8 cellular contexts compared by ENCODE assay signal in the genomic region with DNA sequence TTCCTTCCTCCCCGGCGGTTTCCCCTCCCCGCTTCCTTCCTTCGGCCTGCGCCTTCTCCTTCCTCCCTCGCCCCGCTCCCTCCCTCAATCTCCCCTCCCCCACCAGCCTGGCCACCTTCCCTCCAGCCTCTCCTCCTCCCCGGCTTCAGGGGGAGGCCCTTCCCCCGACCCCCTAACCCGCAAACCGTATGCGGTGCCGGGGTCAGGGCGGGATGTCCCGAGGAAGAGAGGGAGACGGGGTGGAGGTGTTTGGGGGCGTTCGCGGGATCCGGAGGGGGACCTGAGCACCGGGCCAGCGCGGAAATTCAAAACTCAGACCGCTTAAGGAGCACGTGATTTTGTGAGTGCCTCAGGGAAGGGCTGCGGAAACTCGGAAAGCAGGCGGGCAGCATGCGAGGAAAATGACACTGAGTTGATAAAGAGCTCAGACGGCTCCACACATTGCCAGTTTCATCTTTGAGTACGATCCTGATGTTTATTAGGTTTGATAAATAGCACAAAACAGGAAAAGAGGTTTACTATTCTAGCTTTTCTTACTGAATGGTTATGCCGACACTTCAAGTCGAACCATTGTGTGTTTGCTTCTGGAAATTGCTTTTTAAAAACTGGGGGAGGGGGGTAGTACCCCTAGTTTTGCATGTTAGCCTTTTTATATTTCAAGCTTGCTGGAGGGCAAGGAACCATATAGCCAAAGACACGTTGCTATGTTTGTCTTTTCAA. TPM values are rescaled to one million over a fixed set of nuclear protein-coding genes. Genes with fewer than 3 reads are reported as not detected.
DNase-seq lines count a peak whose midpoint lies in the region; ATAC-seq, FAIRE-seq and TF ChIP-seq lines count a peak whose summit lies in the region.

No MANE protein-coding gene starts in this region.

- H3K4me2 ChIP-seq in A549: peak overlapping the region; percentile 100

- ATAC-seq in A549: no peak; a peak in 1 of 6 replicates
- no peak for ATAC-seq in naive thymus-derived CD4-positive, alpha-beta T cell

- peak overlapping the region in 8 of 9 donors; percentile 60 to 94 (median 82) for H3K27ac Mint-ChIP-seq in naive thymus-derived CD4-positive, alpha-beta T cell

- no peaks in the 10 kb centered on the region for H3K9me3 ChIP-seq in A549
- no peaks in the 10 kb centered on the region for H3K9me3 ChIP-seq in naive thymus-derived CD4-positive, alpha-beta T cell (ENCODE audit: control insufficient read depth in 2 of 3, low read length in 3 of 3)

- no peak for TF ChIP-seq EP300 in A549 (IDR thresholded peaks at IDR 0.05)

- DNase-seq in A549 (ENCODE audit: low read depth in 1 of 2, low spot score in 1 of 2): peak; percentile 28 to 55
- DNase-seq in GM12891 (ENCODE audit: insufficient read length, low spot score): no peak
- DNase-seq in NCI-H226: peak; percentile 51
- peak; percentile 19 for DNase-seq in activated T-cell treated with anti-CD3 and anti-CD28 coated beads for 1 hour (ENCODE audit: low read depth)
- DNase-seq in erythroblast (lab: John Stamatoyannopoulos, UW): peak; percentile 45 to 50
- DNase-seq in naive thymus-derived CD4-positive, alpha-beta T cell: peak in 3 of 9 donors; percentile 19 to 29 (median 27)
- peak; percentile 49 for DNase-seq in urothelium cell line (ENCODE audit: low spot score)
- no peak for DNase-seq in putamen (ENCODE audit: low spot score)

- H3K4me1 Mint-ChIP-seq in naive thymus-derived CD4-positive, alpha-beta T cell: peaks cover 26 to 47% (median 40%) of the 10 kb centered on the region in 7 donors

- no peak for TF ChIP-seq RAD21 in A549 (conservative IDR thresholded peaks at IDR 0.05 in 1 of 2, IDR thresholded peaks at IDR 0.05 in 1 of 2)

- intact Hi-C loops in naive thymus-derived CD4-positive, alpha-beta T cell (cut with micrococcal nuclease): loop anchor here in 1 of 2 donors (2.0 to 10.0 kb wide), 3 partner anchors 41 to 943 kb away; a partner anchor contains a TSS

- H3K27me3 Mint-ChIP-seq in naive thymus-derived CD4-positive, alpha-beta T cell: peaks cover 0 to 76% (median 3%) of the 10 kb centered on the region in 5 donors

- FAIRE-seq in A549 (lab: Jason Lieb, UNC) (no peak), GM12891 (lab: Jason Lieb, UNC) (peak; percentile 51), urothelium cell line (lab: Jason Lieb, UNC) (no peak)

- WGBS in A549 (ENCODE audit: missing lambda C conversion rate): 11% methylated on average over 16 of the region's 34 CpGs

- H3K4me3 Mint-ChIP-seq in naive thymus-derived CD4-positive, alpha-beta T cell: peak overlapping the region; percentile 81 to 100 (median 88)

- TF ChIP-seq POLR2A in A549 (IDR thresholded peaks at IDR 0.05; ENCODE audit: low read length) (no peak), GM12891 (IDR thresholded peaks at IDR 0.05; ENCODE audit: low read depth, low read length) (no peak), erythroblast (IDR thresholded peaks at IDR 0.05; ENCODE audit: low read length) (no peak)

- H3K36me3 Mint-ChIP-seq in naive thymus-derived CD4-positive, alpha-beta T cell: peaks cover 0 to 8% (median 0%) of the 10 kb centered on the region in 5 donors

- peak overlapping the region; percentile 85 to 97 for H3K27ac ChIP-seq in A549
- peak overlapping the region; percentile 45 for H3K27ac ChIP-seq in naive thymus-derived CD4-positive, alpha-beta T cell (ENCODE audit: low read depth, low read length)

- peak overlapping the region; percentile 84 for H3K4me3 ChIP-seq in A549
- peak overlapping the region; percentile 58 for H3K4me3 ChIP-seq in naive thymus-derived CD4-positive, alpha-beta T cell (ENCODE audit: low read length)

- 0 out of 3 replicates have a peak, but pooled peaks cover 5% of the 10 kb centered on the region for H3K4me1 ChIP-seq in A549
- H3K4me1 ChIP-seq in naive thymus-derived CD4-positive, alpha-beta T cell (ENCODE audit: control insufficient read depth in 2 of 2, insufficient read depth in 2 of 2, low read length in 2 of 2): peaks cover 14 to 18% of the 10 kb centered on the region in 2 donors

- POLR2A ChIA-PET in A549 (lab: Yijun Ruan, JAX): interaction anchor here (0.6 to 2.0 kb wide), 6 partner anchors 13 to 1318 kb away, joined by 3 to 15 read pairs (median 4); a partner anchor contains a TSS
- POLR2A ChIA-PET in naive thymus-derived CD4-positive, alpha-beta T cell (lab: Charles Lee): interaction anchor here (0.6 to 2.2 kb wide), 7 partner anchors 17 to 506 kb away, joined by 3 to 13 read pairs (median 3); a partner anchor contains a TSS

- peaks cover 0 to 7% (median 0%) of the 10 kb centered on the region in 11 donors for H3K9me3 Mint-ChIP-seq in naive thymus-derived CD4-positive, alpha-beta T cell

- CTCF ChIA-PET in A549 (lab: Yijun Ruan, JAX): interaction anchor here (1.1 to 1.2 kb wide), 2 partner anchors 85 to 830 kb away, joined by 3 read pairs; no protein-coding TSS in a partner anchor
- CTCF ChIA-PET in naive thymus-derived CD4-positive, alpha-beta T cell (lab: Charles Lee): no interaction called here

- no peaks in the 10 kb centered on the region for H3K36me3 ChIP-seq in naive thymus-derived CD4-positive, alpha-beta T cell (ENCODE audit: control insufficient read depth in 2 of 3, insufficient read depth in 3 of 3, low read length in 3 of 3)

- TF ChIP-seq CTCF in A549 (IDR thresholded peaks at IDR 0.05): no peak

- H3K27me3 ChIP-seq in naive thymus-derived CD4-positive, alpha-beta T cell (ENCODE audit: control insufficient read depth in 2 of 2, insufficient read depth in 2 of 2, low read length in 2 of 2): no peaks in the 10 kb centered on the region

TF ChIP-seq in A549, 52 proteins besides CTCF, POLR2A, EP300 and RAD21 (continues in another document):
- no peak for TF ChIP-seq EHF (CRISPR knock-in tag; IDR thresholded peaks at IDR 0.05)
- no peak for TF ChIP-seq NFE2L2 (conservative IDR thresholded peaks at IDR 0.05; ENCODE audit: low read length)
- peak in 1 of 2 experiments; percentile 19; a peak in 2 of 5 replicates for TF ChIP-seq JUN (IDR thresholded peaks at IDR 0.05)
- no peak for TF ChIP-seq FOSB (CRISPR knock-in tag; IDR thresholded peaks at IDR 0.05)
- TF ChIP-seq HOXB5 (CRISPR knock-in tag; IDR thresholded peaks at IDR 0.05): no peak
- TF ChIP-seq, protein P1, sequence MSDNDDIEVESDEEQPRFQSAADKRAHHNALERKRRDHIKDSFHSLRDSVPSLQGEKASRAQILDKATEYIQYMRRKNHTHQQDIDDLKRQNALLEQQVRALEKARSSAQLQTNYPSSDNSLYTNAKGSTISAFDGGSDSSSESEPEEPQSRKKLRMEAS (IDR thresholded peaks at IDR 0.05): peak; percentile 78
- 0 out of 2 replicates have a peak, but pooled peaks have one; percentile 6 for TF ChIP-seq MAZ (IDR thresholded peaks at IDR 0.05; ENCODE audit: borderline replicate concordance, low read depth, low read length)
- no peak for TF ChIP-seq POLR2AphosphoS2 (conservative IDR thresholded peaks at IDR 0.05; ENCODE audit: low read length)
- TF ChIP-seq CEBPB (IDR thresholded peaks at IDR 0.05): no peak
- no peak for TF ChIP-seq HEYL (CRISPR knock-in tag; IDR thresholded peaks at IDR 0.05)
- no peak for TF ChIP-seq ZFP36 (IDR thresholded peaks at IDR 0.05; ENCODE audit: borderline replicate concordance, partially characterized antibody)
- no peak for TF ChIP-seq NPAS2 (CRISPR knock-in tag; IDR thresholded peaks at IDR 0.05; ENCODE audit: borderline replicate concordance)
- no peak for TF ChIP-seq ZNF302 (CRISPR knock-in tag; IDR thresholded peaks at IDR 0.05)
- no peak for TF ChIP-seq HOXA7 (CRISPR knock-in tag; IDR thresholded peaks at IDR 0.05)

TF ChIP-seq in GM12891, 5 proteins besides CTCF, POLR2A, EP300 and RAD21:
- TF ChIP-seq TAF1 (IDR thresholded peaks at IDR 0.05; ENCODE audit: low read depth, low read length): no peak
- no peak for TF ChIP-seq PAX5 (IDR thresholded peaks at IDR 0.05; ENCODE audit: insufficient read depth, low read length, severe bottlenecking)
- TF ChIP-seq POU2F2 (IDR thresholded peaks at IDR 0.05; ENCODE audit: low read depth, low read length): no peak
- TF ChIP-seq POLR2AphosphoS5 (IDR thresholded peaks at IDR 0.05; ENCODE audit: low read depth, low read length): no peak
- TF ChIP-seq SPI1 (IDR thresholded peaks at IDR 0.05; ENCODE audit: low read depth, low read length): no peak

RNA-seq across cellular contexts. Expression of a gene that starts 5.4 kb away (rescaled TPM):
- polyA plus RNA-seq in A549 (2011; rRNA removed) (4.8 and 7.7 TPM in 2 replicates), A549 (2017; fragmentation: RNase III; extraction: RNeasy Plus Mini Kit Qiagen cat#74134 plus additional on column Dnase treatment) (1.6 to 1.9 TPM (median 1.9 TPM) in 3 replicates)
- 2.9 and 4.8 TPM in 2 replicates for polyA plus RNA-seq in A549 (2012; cell fraction: cytosol; rRNA removed)
- polyA plus RNA-seq in A549 (2012; cell fraction: nucleus; rRNA removed): 8.1 and 8.2 TPM in 2 replicates
- polyA minus RNA-seq in A549 (2011; rRNA and poly(A)+ RNA removed): 11.4 and 19.0 TPM in 2 replicates
- 2.7 TPM for polyA plus RNA-seq in GM12891 (2012; ENCODE audit: low read depth, missing spikeins)
- 10 to 100 TPM in 4 of 5 experiments, 1 to 10 TPM in 1; 5.7 to 28.9 (median 23.5) TPM for total RNA-seq in naive thymus-derived CD4-positive, alpha-beta T cell
- 10 to 100 TPM in 1 of 2 donors, 1 to 10 TPM in 1; 9.7 to 10.2 TPM for polyA plus RNA-seq in naive thymus-derived CD4-positive, alpha-beta T cell

Comparison
In these comparisons a context has a peak if more than half of its experiments do, and no peak if none do; other contexts are left out.
1. DNase-seq: peak in A549 (2 of 2), NCI-H226 (single experiment), activated T-cell treated with anti-CD3 and anti-CD28 coated beads for 1 hour (single experiment), erythroblast (2 of 2) and urothelium cell line (single experiment); none in GM12891 (single experiment) and putamen (single experiment).